ENCODE assay signal across 10 cellular contexts in the genomic region with DNA sequence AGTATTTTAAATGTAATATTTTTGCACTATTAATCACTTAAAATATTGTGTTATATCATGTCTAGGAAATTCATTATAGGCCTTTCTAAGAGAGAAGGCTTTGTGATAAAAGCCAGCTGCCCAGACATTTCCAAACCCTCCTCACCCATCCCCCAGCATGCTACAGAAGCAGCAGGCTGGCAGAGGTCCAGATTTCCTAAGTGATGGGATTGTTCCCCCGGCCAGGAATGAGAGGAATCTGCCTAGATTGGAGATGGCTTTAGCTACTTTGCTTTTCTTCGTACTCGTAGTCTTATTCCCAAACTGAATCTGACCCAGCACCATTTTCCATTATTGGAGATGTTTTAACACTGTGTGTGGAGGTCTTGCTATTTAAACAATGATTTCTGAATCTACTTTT. TPM values are rescaled to one million over a fixed set of nuclear protein-coding genes. Genes with fewer than 3 reads are reported as not detected.
DNase-seq lines count a peak whose midpoint lies in the region; ATAC-seq and TF ChIP-seq lines count a peak whose summit lies in the region.
"Had no signal": no experiment of that assay in that cellular context is flagged by ENCODE, and none has a peak within 500 bp of the region (broad histone marks: within the 10 kb centered on the region; RNA-seq: fewer than 3 reads in every experiment).

No MANE protein-coding gene starts in this region.

- H3K36me3 Mint-ChIP-seq in activated CD8-positive, alpha-beta T cell treated with anti-CD3 and anti-CD28 coated beads for 36 hours (ENCODE audit: low read depth): no peaks in the 10 kb centered on the region

- H3K27ac ChIP-seq in left ventricle myocardium inferior (replicated peaks) (peak overlapping the region; percentile 36), thyroid gland (no peak overlapping the region)
- H3K27ac ChIP-seq: esophagus squamous epithelium had no signal

- no peaks in the 10 kb centered on the region for H3K9me3 ChIP-seq in left ventricle myocardium inferior (replicated peaks)
- H3K9me3 ChIP-seq in thyroid gland: no peaks in the 10 kb centered on the region
- H3K9me3 ChIP-seq: esophagus squamous epithelium had no signal

- DNase-seq in DMS79 treated with DMSO at 0.1 percent for 48 hours (lab: John Stamatoyannopoulos, UW) (peak; percentile 9), DMS79 (lab: John Stamatoyannopoulos, UW) (no peak), SK-N-DZ (ENCODE audit: low spot score) (peak; percentile 84), left ventricle myocardium inferior (peak; percentile 33), thyroid gland (peak; percentile 22 to 31), NCI-H2196 treated with DMSO at 0.1 percent for 48 hours (lab: John Stamatoyannopoulos, UW; ENCODE audit: unreplicated experiment) (no peak), erythroblast (lab: John Stamatoyannopoulos, UW) (no peak)
- DNase-seq in activated CD8-positive, alpha-beta T cell treated with anti-CD3 and anti-CD28 coated beads for 36 hours: no peak
- DNase-seq: 8988T, esophagus squamous epithelium had no signal

- TF ChIP-seq POLR2A in thyroid gland (IDR thresholded peaks at IDR 0.05) (no peak), erythroblast (IDR thresholded peaks at IDR 0.05; ENCODE audit: low read length) (no peak)

- H3K4me1 ChIP-seq in left ventricle myocardium inferior: peaks cover 58% of the 10 kb centered on the region
- peaks cover 4 to 12% of the 10 kb centered on the region in 2 donors for H3K4me1 ChIP-seq in thyroid gland

- POLR2A ChIA-PET in activated CD8-positive, alpha-beta T cell treated with anti-CD3 and anti-CD28 coated beads for 36 hours (lab: Charles Lee): interaction anchor here (0.6 kb wide), 2 partner anchors 395 to 572 kb away, joined by 3 to 4 read pairs; no protein-coding TSS in a partner anchor

- no peak for TF ChIP-seq CTCF in left ventricle myocardium inferior (IDR thresholded peaks at IDR 0.05; ENCODE audit: borderline replicate concordance)
- no peak for TF ChIP-seq CTCF in thyroid gland (IDR thresholded peaks at IDR 0.05)
- TF ChIP-seq CTCF in activated CD8-positive, alpha-beta T cell treated with anti-CD3 and anti-CD28 coated beads for 36 hours (IDR thresholded peaks at IDR 0.05): no peak

- H3K4me3 ChIP-seq in left ventricle myocardium inferior: no peak overlapping the region
- H3K4me3 ChIP-seq in thyroid gland (replicated peaks in 1 of 3): no peak overlapping the region
- H3K4me3 ChIP-seq: esophagus squamous epithelium had no signal

- H3K9me3 Mint-ChIP-seq in activated CD8-positive, alpha-beta T cell treated with anti-CD3 and anti-CD28 coated beads for 36 hours: no peaks in the 10 kb centered on the region

- H3K4me3 Mint-ChIP-seq in activated CD8-positive, alpha-beta T cell treated with anti-CD3 and anti-CD28 coated beads for 36 hours: no peak overlapping the region

- no peak overlapping the region for H3K27ac Mint-ChIP-seq in activated CD8-positive, alpha-beta T cell treated with anti-CD3 and anti-CD28 coated beads for 36 hours

- no peak for ATAC-seq in activated CD8-positive, alpha-beta T cell treated with anti-CD3 and anti-CD28 coated beads for 36 hours

- CTCF ChIA-PET in activated CD8-positive, alpha-beta T cell treated with anti-CD3 and anti-CD28 coated beads for 36 hours (lab: Charles Lee): interaction anchor here (1.6 kb wide), 1 partner anchor 171 kb away, joined by 3 read pairs; no protein-coding TSS in a partner anchor

- H3K4me1 Mint-ChIP-seq in activated CD8-positive, alpha-beta T cell treated with anti-CD3 and anti-CD28 coated beads for 36 hours (ENCODE audit: low read depth): no peaks in the 10 kb centered on the region

- H3K27me3 ChIP-seq in left ventricle myocardium inferior (ENCODE audit: low read depth) (no peaks in the 10 kb centered on the region), thyroid gland (no peaks in the 10 kb centered on the region)
- H3K27me3 ChIP-seq: esophagus squamous epithelium had no signal

- intact Hi-C loops in left ventricle myocardium inferior (cut with micrococcal nuclease) (loop anchor here (10.0 kb wide), 1 partner anchor 71 kb away; no protein-coding TSS in a partner anchor), thyroid gland (cut with DNase I) (loop anchor here (10.0 kb wide), 1 partner anchor 171 kb away; no protein-coding TSS in a partner anchor)
- intact Hi-C loops in activated CD8-positive, alpha-beta T cell treated with anti-CD3 and anti-CD28 coated beads for 36 hours (cut with micrococcal nuclease): no loop called here

- peaks cover 1% of the 10 kb centered on the region for H3K27me3 Mint-ChIP-seq in activated CD8-positive, alpha-beta T cell treated with anti-CD3 and anti-CD28 coated beads for 36 hours

- H3K36me3 ChIP-seq in left ventricle myocardium inferior: no peaks in the 10 kb centered on the region
- H3K36me3 ChIP-seq in thyroid gland: no peaks in the 10 kb centered on the region
- H3K36me3 ChIP-seq: esophagus squamous epithelium had no signal

- WGBS in thyroid gland, 2 donors: 29 to 44% methylated on average over 3 of the region's 3 CpGs

RNA-seq across cellular contexts. Expression of a gene that starts 29.4 kb away (rescaled TPM):
- polyA plus RNA-seq in SK-N-DZ (2014; cell fraction: cytosol; rRNA removed): 27.7 and 32.9 TPM in 2 replicates
- 11.2 and 14.2 TPM in 2 replicates for polyA plus RNA-seq in SK-N-DZ (2014; cell fraction: nucleus; rRNA removed)
- total RNA-seq in left ventricle myocardium inferior (18.7 TPM), thyroid gland (10 to 100 TPM; 29.3 to 37.8 (median 33.0) TPM)
- total RNA-seq in activated CD8-positive, alpha-beta T cell treated with anti-CD3 and anti-CD28 coated beads for 36 hours: under 1 TPM; 0.05 to 0.27 TPM

Comparison
In these comparisons a context has a peak if more than half of its experiments do, and no peak if none do; other contexts are left out.
1. DNase-seq: peak in DMS79 treated with DMSO at 0.1 percent for 48 hours (single experiment), SK-N-DZ (single experiment), left ventricle myocardium inferior (single experiment) and thyroid gland (2 of 2); none in DMS79 (single experiment), activated CD8-positive, alpha-beta T cell treated with anti-CD3 and anti-CD28 coated beads for 36 hours (single experiment), NCI-H2196 treated with DMSO at 0.1 percent for 48 hours (single experiment) and erythroblast (0 of 2).
2. RNA of a gene that starts 29.4 kb away (total RNA-seq): 29.3 to 37.8 TPM in thyroid gland and 18.7 TPM in left ventricle myocardium inferior (single experiment); 0.05 to 0.27 TPM in activated CD8-positive, alpha-beta T cell treated with anti-CD3 and anti-CD28 coated beads for 36 hours; every median in the first group is over 10 times any median in the second.